Comparison of ENCODE assay signal across 18 cellular contexts in genomic region chr12:13222076-13222475, GRCh38. TPM values are rescaled to one million over a fixed set of nuclear protein-coding genes. Genes with fewer than 3 reads are reported as not detected.
A peak's percentile ranks its signal among the peaks of the same experiment; 100 is the strongest.
DNase-seq lines count a peak whose midpoint lies in the region; ATAC-seq and TF ChIP-seq lines count a peak whose summit lies in the region.
"Had no signal": no experiment of that assay in that cellular context is flagged by ENCODE, and none has a peak within 500 bp of the region (broad histone marks: within the 10 kb centered on the region; RNA-seq: fewer than 3 reads in every experiment).

No MANE protein-coding gene starts in this region.

- peaks cover 0 to 5% (median 0%) of the 10 kb centered on the region in 4 donors for H3K9me3 ChIP-seq in tibial nerve
- H3K9me3 ChIP-seq: BE2C, prostate gland had no signal

- H3K4me1 ChIP-seq in tibial nerve, result peaks cover 0 to 24% (median 0%) of the 10 kb centered on the region in 4 donors
- H3K4me1 ChIP-seq: BE2C, prostate gland had no signal

- TF ChIP-seq POLR2A in erythroblast (IDR thresholded peaks at IDR 0.05; ENCODE audit: low read length) (no peak), tibial nerve (IDR thresholded peaks at IDR 0.05) (no peak)

- 66 to 68% methylated on average over 5 of the region's 5 CpGs for WGBS in tibial nerve, 2 donors

- TF ChIP-seq CTCF in tibial nerve (IDR thresholded peaks at IDR 0.05), result no peak

- peaks cover 0 to 28% (median 0%) of the 10 kb centered on the region in 3 donors for H3K36me3 ChIP-seq in tibial nerve
- H3K36me3 ChIP-seq: BE2C, prostate gland had no signal

- H3K27me3 ChIP-seq in tibial nerve, result no peaks in the 10 kb centered on the region

- no peak for ATAC-seq in GM19324 (IDR thresholded peaks at IDR 0.05; ENCODE audit: low FRiP score, unreplicated experiment)
- ATAC-seq: activated CD8-positive, alpha-beta T cell treated with anti-CD3 and anti-CD28 coated beads, Interleukin-2, amount 10 ng/mL, durations not matched to agents 7 days and 5 days; Panc1 had no signal

- no peak for TF ChIP-seq EP300 in tibial nerve (IDR thresholded peaks at IDR 0.05)

- peak; percentile 22 for DNase-seq in COLO668 (lab: John Stamatoyannopoulos, UW; ENCODE audit: unreplicated experiment)
- DNase-seq in LoVo (ENCODE audit: low spot score), result peak; percentile 94
- peak; percentile 12 to 46 for DNase-seq in erythroblast (lab: John Stamatoyannopoulos, UW)
- peak; percentile 41 for DNase-seq in mucosa of gallbladder (ENCODE audit: low spot score)
- no peak for DNase-seq in tibial nerve (ENCODE audit: low spot score in 2 of 2)
- no peak for DNase-seq in germinal center (ENCODE audit: low spot score)
- DNase-seq in NCI-H526 (lab: John Stamatoyannopoulos, UW), result no peak
- DNase-seq: activated CD8-positive, alpha-beta T cell treated with anti-CD3 and anti-CD28 coated beads, Interleukin-2, amount 10 ng/mL, durations not matched to agents 7 days and 5 days; BE2C; H7; NCI-H1048; NCI-H446 treated with DMSO at 0.1 percent for 48 hours; stimulated activated CD4-positive, alpha-beta T cell treated with anti-CD3 and anti-CD28 coated beads, Interleukin-2, amount 100 ng/mL, for 48 hours; stimulated activated naive CD4-positive, alpha-beta T cell; T-helper 9 cell had no signal

- no peak overlapping the region for H3K27ac ChIP-seq in tibial nerve
- H3K27ac ChIP-seq: prostate gland had no signal

- H3K4me3 ChIP-seq in tibial nerve, result no peak overlapping the region
- H3K4me3 ChIP-seq: prostate gland had no signal

RNA-seq across cellular contexts. Expression of gene EMP1, which starts 25.6 kb away (rescaled TPM):
- total RNA-seq in mucosa of gallbladder (66.0 TPM), tibial nerve (100 to 1,000 TPM; 231 to 489 (median 258) TPM)

Comparison
In these comparisons a context has a peak if more than half of its experiments do, and no peak if none do; other contexts are left out.
1. DNase-seq: peak in COLO668 (single experiment), LoVo (single experiment), erythroblast (2 of 2) and mucosa of gallbladder (single experiment); none in tibial nerve (0 of 2), germinal center (single experiment) and NCI-H526 (0 of 2).